8 cellular contexts compared by ENCODE assay signal in the genomic region with DNA sequence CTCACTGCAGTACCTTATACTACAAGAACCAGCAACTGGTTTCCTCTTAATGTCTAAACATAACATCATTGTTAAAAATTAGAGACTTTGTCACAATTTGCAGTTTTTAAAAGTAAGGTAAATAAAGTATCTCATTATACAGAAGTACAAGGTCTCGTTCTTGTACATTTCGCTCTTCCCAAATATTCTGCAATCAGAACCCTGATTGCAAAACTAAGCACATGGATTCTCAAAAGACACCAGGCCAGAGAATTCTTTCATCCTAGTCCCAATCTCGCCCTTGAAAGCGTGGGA. TPM values are rescaled to one million over a fixed set of nuclear protein-coding genes. Genes with fewer than 3 reads are reported as not detected.
DNase-seq lines count a peak whose midpoint lies in the region; ATAC-seq and TF ChIP-seq lines count a peak whose summit lies in the region.

No MANE protein-coding gene starts in this region.

- H3K36me3 ChIP-seq in KOPT-K1 (ENCODE audit: insufficient read depth, low read length) = no peaks in the 10 kb centered on the region
- H3K36me3 ChIP-seq in naive thymus-derived CD4-positive, alpha-beta T cell (ENCODE audit: control insufficient read depth in 2 of 3, insufficient read depth in 3 of 3, low read length in 3 of 3) = no peaks in the 10 kb centered on the region

- CTCF ChIA-PET in AG04450 (lab: Charles Lee) = no interaction called here
- CTCF ChIA-PET in naive thymus-derived CD4-positive, alpha-beta T cell (lab: Charles Lee) = interaction anchor here (0.6 to 0.9 kb wide), 2 partner anchors 49 to 494 kb away, joined by 3 read pairs; no protein-coding TSS in a partner anchor

- H3K4me1 Mint-ChIP-seq in naive thymus-derived CD4-positive, alpha-beta T cell = peaks cover 18 to 50% (median 31%) of the 10 kb centered on the region in 7 donors

- intact Hi-C loops in naive thymus-derived CD4-positive, alpha-beta T cell (cut with micrococcal nuclease) = loop anchor here (1.0 to 5.0 kb wide), 5 partner anchors 72 to 494 kb away; partner anchors contain the start of genes EPB41L2 (in 2 of the 2) and MED23 (in 2 of the 2)

- H3K36me3 Mint-ChIP-seq in naive thymus-derived CD4-positive, alpha-beta T cell = peaks cover 0 to 9% (median 4%) of the 10 kb centered on the region in 5 donors

- no peaks in the 10 kb centered on the region for H3K27me3 ChIP-seq in AG04450 (ENCODE audit: control insufficient read depth, insufficient read depth, low read length)
- no peaks in the 10 kb centered on the region for H3K27me3 ChIP-seq in naive thymus-derived CD4-positive, alpha-beta T cell (ENCODE audit: control insufficient read depth in 2 of 2, insufficient read depth in 2 of 2, low read length in 2 of 2)

- POLR2A ChIA-PET in AG04450 (lab: Yijun Ruan, JAX) = no interaction called here
- POLR2A ChIA-PET in naive thymus-derived CD4-positive, alpha-beta T cell (lab: Charles Lee) = no interaction called here

- no peak for TF ChIP-seq CTCF in AG04450 (IDR thresholded peaks at IDR 0.05; ENCODE audit: low read depth, low read length)
- no peak for TF ChIP-seq CTCF in coronary artery (IDR thresholded peaks at IDR 0.05)

- peaks cover 0 to 22% (median 0%) of the 10 kb centered on the region in 5 donors for H3K27me3 Mint-ChIP-seq in naive thymus-derived CD4-positive, alpha-beta T cell

- peak overlapping the region; percentile 84 to 98 (median 95) for H3K27ac Mint-ChIP-seq in naive thymus-derived CD4-positive, alpha-beta T cell

- ATAC-seq in naive thymus-derived CD4-positive, alpha-beta T cell = no peak
- no peak for ATAC-seq in HG02870 (IDR thresholded peaks at IDR 0.05; ENCODE audit: unreplicated experiment)
- no peak for ATAC-seq in HG03469 (IDR thresholded peaks at IDR 0.05; ENCODE audit: unreplicated experiment)

- peak overlapping the region; percentile 87 to 96 (median 91) for H3K4me3 Mint-ChIP-seq in naive thymus-derived CD4-positive, alpha-beta T cell

- no peaks in the 10 kb centered on the region; the same call in 1 of the 2 replicates for H3K9me3 ChIP-seq in AG04450 (ENCODE audit: control insufficient read depth, insufficient read depth, low read length)
- no peaks in the 10 kb centered on the region for H3K9me3 ChIP-seq in KOPT-K1 (ENCODE audit: insufficient read depth, low read length, poor library complexity, severe bottlenecking)
- H3K9me3 ChIP-seq in naive thymus-derived CD4-positive, alpha-beta T cell (ENCODE audit: control insufficient read depth in 2 of 3, low read length in 3 of 3) = no peaks in the 10 kb centered on the region

- H3K4me1 ChIP-seq in naive thymus-derived CD4-positive, alpha-beta T cell (ENCODE audit: control insufficient read depth in 2 of 2, insufficient read depth in 2 of 2, low read length in 2 of 2) = peaks cover 0 to 9% of the 10 kb centered on the region in 2 donors

- peak overlapping the region; percentile 70 for H3K4me3 ChIP-seq in AG04450 (ENCODE audit: low read depth, low read length)
- peak overlapping the region; percentile 86 for H3K4me3 ChIP-seq in coronary artery
- H3K4me3 ChIP-seq in naive thymus-derived CD4-positive, alpha-beta T cell (ENCODE audit: low read length) = peak overlapping the region; percentile 65

- DNase-seq in AG04450 (ENCODE audit: low read depth, low spot score) (no peak), coronary artery (ENCODE audit: low spot score) (no peak), LoVo (ENCODE audit: low spot score) (no peak), DMS79 (lab: John Stamatoyannopoulos, UW) (no peak)
- DNase-seq in naive thymus-derived CD4-positive, alpha-beta T cell = no peak

- H3K9me3 Mint-ChIP-seq in naive thymus-derived CD4-positive, alpha-beta T cell = no peaks in the 10 kb centered on the region

- H3K27ac ChIP-seq in AG04450 (ENCODE audit: low read depth, low read length) (peak overlapping the region; percentile 58), KOPT-K1 (ENCODE audit: low read depth, low read length, poor library complexity, severe bottlenecking) (peak overlapping the region; percentile 56), coronary artery (peak overlapping the region; percentile 81 to 89)
- peak overlapping the region; percentile 75 for H3K27ac ChIP-seq in naive thymus-derived CD4-positive, alpha-beta T cell (ENCODE audit: low read depth, low read length)

RNA-seq across cellular contexts. Expression of gene AKAP7, which starts 0.4 kb away (rescaled TPM):
- polyA plus RNA-seq in AG04450 (2011; rRNA removed) = 1.1 and 1.9 TPM in 2 replicates
- polyA minus RNA-seq in AG04450 (2011; rRNA and poly(A)+ RNA removed) = 0.60 and 2.9 TPM in 2 replicates
- 10 to 100 TPM in 4 of 5 experiments, 1 to 10 TPM in 1; 6.5 to 20.2 (median 12.4) TPM for total RNA-seq in naive thymus-derived CD4-positive, alpha-beta T cell
- polyA plus RNA-seq in naive thymus-derived CD4-positive, alpha-beta T cell = 10 to 100 TPM; 16.8 to 21.1 TPM
